24 cellular contexts compared by ENCODE assay signal in genomic region chr10:91980319-91980718, GRCh38.
"Had no signal": no experiment of that assay in that cellular context is flagged by ENCODE, and none has a peak within 500 bp of the region (broad histone marks: within the 10 kb centered on the region; RNA-seq: fewer than 3 reads in every experiment).

No MANE protein-coding gene starts in this region.

- H3K4me3 ChIP-seq: SJSA1 had no signal

- ATAC-seq: activated naive CD4-positive, alpha-beta T cell treated with anti-CD3 and anti-CD28 coated beads, Interleukin-2, amount 50 U/mL, for 72 hours; activated T-cell treated with anti-CD3 and anti-CD28 coated beads, Interleukin-2, amount 50 U/mL, for 4 hours had no signal

- H3K27me3 Mint-ChIP-seq: activated CD4-positive, alpha-beta memory T cell treated with anti-CD3 and anti-CD28 coated beads for 36 hours; activated CD4-positive, alpha-beta T cell treated with anti-CD3 and anti-CD28 coated beads, Interleukin-2, amount 10 ng/mL, durations not matched to agents 7 days and 5 days; brain; central memory CD8-positive, alpha-beta T cell had no signal

- H3K4me1 ChIP-seq: SJSA1 had no signal

- H3K27ac Mint-ChIP-seq: activated CD4-positive, alpha-beta memory T cell treated with anti-CD3 and anti-CD28 coated beads for 36 hours; activated CD4-positive, alpha-beta T cell treated with anti-CD3 and anti-CD28 coated beads, Interleukin-2, amount 10 ng/mL, durations not matched to agents 7 days and 5 days; activated naive CD4-positive, alpha-beta T cell treated with anti-CD3 and anti-CD28 coated beads, Interleukin-2, amount 50 U/mL, for 72 hours; brain had no signal

- H3K4me3 Mint-ChIP-seq: activated CD4-positive, alpha-beta memory T cell treated with anti-CD3 and anti-CD28 coated beads for 36 hours; activated CD4-positive, alpha-beta T cell treated with anti-CD3 and anti-CD28 coated beads, Interleukin-2, amount 10 ng/mL, durations not matched to agents 7 days and 5 days; activated T-cell treated with anti-CD3 and anti-CD28 coated beads, Interleukin-2, amount 50 U/mL, for 4 hours; brain; central memory CD8-positive, alpha-beta T cell had no signal

- H3K9me3 ChIP-seq: SJSA1 had no signal

- H3K27ac ChIP-seq: KMS-11, SJSA1, VCaP had no signal

- H3K4me1 Mint-ChIP-seq: brain had no signal

- H3K9me3 Mint-ChIP-seq: activated CD4-positive, alpha-beta memory T cell treated with anti-CD3 and anti-CD28 coated beads for 36 hours; activated CD4-positive, alpha-beta T cell treated with anti-CD3 and anti-CD28 coated beads, Interleukin-2, amount 10 ng/mL, durations not matched to agents 7 days and 5 days; activated T-cell treated with anti-CD3 and anti-CD28 coated beads, Interleukin-2, amount 50 U/mL, for 4 hours; brain; central memory CD8-positive, alpha-beta T cell had no signal

- DNase-seq: activated CD4-positive, alpha-beta memory T cell treated with anti-CD3 and anti-CD28 coated beads for 36 hours; activated CD4-positive, alpha-beta T cell treated with anti-CD3 and anti-CD28 coated beads, Interleukin-2, amount 10 ng/mL, durations not matched to agents 7 days and 5 days; activated CD4-positive, CD25-positive, alpha-beta regulatory T cell; activated CD8-positive, alpha-beta memory T cell treated with anti-CD3 and anti-CD28 coated beads for 24 hours; activated effector memory CD4-positive, alpha-beta T cell treated with anti-CD3 and anti-CD28 coated beads, Interleukin-2, amount 50 U/mL, for 16 hours; activated naive CD4-positive, alpha-beta T cell treated with Interleukin-2 at 50 U/mL for 16 hours; activated T-cell treated with anti-CD3 and anti-CD28 coated beads, Interleukin-2, amount 50 U/mL, for 4 hours; amygdala; NCI-H1092; NCI-H1417 treated with DMSO at 0.1 percent for 48 hours; NCI-H1694; NCI-H2029; NCI-H345; NCI-H510A; NCI-H526 treated with DMSO at 0.1 percent for 48 hours; NCI-H82; SHP77; T-helper 2 cell had no signal

- H3K27me3 ChIP-seq: SJSA1 had no signal
